In the genomic region with DNA sequence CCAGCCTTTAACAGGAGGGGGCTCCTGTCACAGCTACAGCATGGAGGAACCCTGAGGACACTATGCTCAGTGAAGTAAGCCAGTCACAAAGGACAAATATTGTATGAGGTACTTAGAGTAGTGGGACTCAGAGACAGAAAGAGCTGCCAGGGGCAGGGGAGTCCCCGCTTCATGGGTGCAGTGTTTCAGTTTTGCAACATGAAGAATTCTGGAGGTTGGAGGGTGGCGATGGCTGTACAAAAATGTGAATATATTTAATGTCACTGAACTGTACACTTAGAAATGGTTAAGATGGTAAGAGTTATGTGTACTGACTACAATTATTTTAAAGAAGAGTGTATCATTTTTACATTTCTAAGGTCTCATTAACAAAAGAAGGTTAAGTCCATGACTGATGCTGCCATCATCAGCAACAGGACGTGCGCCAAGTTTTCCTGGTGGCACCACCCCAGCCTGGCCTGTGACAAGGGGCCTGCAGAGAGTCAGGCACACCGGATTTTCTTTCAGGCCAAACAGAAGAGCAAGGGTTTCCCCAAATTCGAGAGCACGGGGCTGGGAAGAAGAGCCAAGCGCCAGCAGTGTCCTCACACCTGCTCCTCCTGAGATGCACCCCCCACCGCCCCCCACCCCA, we compare ENCODE assay signal across 8 cellular contexts. TPM values are rescaled to one million over a fixed set of nuclear protein-coding genes. Genes with fewer than 3 reads are reported as not detected.
DNase-seq lines count a peak whose midpoint lies in the region; ATAC-seq and TF ChIP-seq lines count a peak whose summit lies in the region.

No MANE protein-coding gene starts in this region.

- H3K4me3 Mint-ChIP-seq in CD4-positive, alpha-beta memory T cell = peak overlapping the region in 2 of 8 donors; percentile 58 to 60
- no peak overlapping the region for H3K4me3 Mint-ChIP-seq in effector memory CD8-positive, alpha-beta T cell

- TF ChIP-seq CTCF in OCI-LY3 (IDR thresholded peaks at IDR 0.05; ENCODE audit: low read depth, low read length) = no peak
- TF ChIP-seq CTCF in osteoblast (IDR thresholded peaks at IDR 0.05; ENCODE audit: extremely low read depth, low read depth, low read length) = no peak

- H2AFZ ChIP-seq in OCI-LY3 (ENCODE audit: low read depth, low read length) (peak overlapping the region; percentile 49; the same call in 1 of the 2 replicates), osteoblast (ENCODE audit: low read length) (peak overlapping the region; percentile 80)

- POLR2A ChIA-PET in CD4-positive, alpha-beta memory T cell (lab: Charles Lee; ENCODE audit: partially characterized antibody) = interaction anchor here (1.0 kb wide), 1 partner anchor 225 kb away, joined by 3 read pairs; no protein-coding TSS in a partner anchor

- no peak overlapping the region for H3K4me3 ChIP-seq in CD4-positive, alpha-beta memory T cell (ENCODE audit: low read length in 2 of 2)
- H3K4me3 ChIP-seq in OCI-LY3 (ENCODE audit: low read length) (peak overlapping the region; percentile 68), osteoblast (ENCODE audit: insufficient read depth, low read length) (no peak overlapping the region)

- H3K79me2 ChIP-seq in OCI-LY3 (ENCODE audit: low read length) (no peaks in the 10 kb centered on the region), osteoblast (ENCODE audit: insufficient read depth, low read length) (no peaks in the 10 kb centered on the region)

- peaks cover 0 to 2% of the 10 kb centered on the region in 2 donors for H3K36me3 Mint-ChIP-seq in CD4-positive, alpha-beta memory T cell
- H3K36me3 Mint-ChIP-seq in effector memory CD8-positive, alpha-beta T cell (ENCODE audit: insufficient read depth) = peaks cover 21% of the 10 kb centered on the region

- no peaks in the 10 kb centered on the region for H3K27me3 ChIP-seq in CD4-positive, alpha-beta memory T cell (ENCODE audit: insufficient read depth, low read length)
- 0 out of 2 replicates have a peak, but pooled peaks cover 8% of the 10 kb centered on the region for H3K27me3 ChIP-seq in OCI-LY3 (ENCODE audit: low read depth, low read length)
- no peaks in the 10 kb centered on the region for H3K27me3 ChIP-seq in osteoblast (ENCODE audit: insufficient read depth, low read length)

- H4K20me1 ChIP-seq in OCI-LY3 (ENCODE audit: insufficient read depth, low read length) (no peaks in the 10 kb centered on the region), osteoblast (ENCODE audit: insufficient read depth, low read length) (no peaks in the 10 kb centered on the region)

- no peaks in the 10 kb centered on the region for H3K4me1 ChIP-seq in CD4-positive, alpha-beta memory T cell (ENCODE audit: insufficient read depth, low read length)
- peaks cover 9% of the 10 kb centered on the region for H3K4me1 ChIP-seq in OCI-LY3 (ENCODE audit: low read length)
- H3K4me1 ChIP-seq in osteoblast (ENCODE audit: insufficient read depth, low read length) = peaks cover 13% of the 10 kb centered on the region

- peak overlapping the region in 5 of 7 donors; percentile 1 to 79 (median 68) for H3K27ac Mint-ChIP-seq in CD4-positive, alpha-beta memory T cell
- peak overlapping the region; percentile 3 to 68 for H3K27ac Mint-ChIP-seq in effector memory CD8-positive, alpha-beta T cell

- no peaks in the 10 kb centered on the region for H3K36me3 ChIP-seq in CD4-positive, alpha-beta memory T cell (ENCODE audit: insufficient read depth, low read length)
- H3K36me3 ChIP-seq in OCI-LY3 (replicated peaks; ENCODE audit: low read depth, low read length) = no peaks in the 10 kb centered on the region
- no peaks in the 10 kb centered on the region for H3K36me3 ChIP-seq in osteoblast (ENCODE audit: insufficient read depth, low read length)

- H3K27me3 Mint-ChIP-seq in CD4-positive, alpha-beta memory T cell = no peaks in the 10 kb centered on the region
- H3K27me3 Mint-ChIP-seq in effector memory CD8-positive, alpha-beta T cell = no peaks in the 10 kb centered on the region

- intact Hi-C loops in CD4-positive, alpha-beta memory T cell (cut with micrococcal nuclease) = loop anchor here (1.0 to 2.0 kb wide), 4 partner anchors 53 to 239 kb away; partner anchors contain the start of genes MAPK1 and PPM1F

- CTCF ChIA-PET in CD4-positive, alpha-beta memory T cell (lab: Charles Lee; ENCODE audit: partially characterized antibody) = interaction anchor here (0.8 to 1.1 kb wide), 2 partner anchors 77 to 240 kb away, joined by 3 read pairs; no protein-coding TSS in a partner anchor

- no peak for DNase-seq in CD4-positive, alpha-beta memory T cell
- no peak for DNase-seq in effector memory CD8-positive, alpha-beta T cell
- DNase-seq in osteoblast (ENCODE audit: insufficient read length, low spot score, missing footprints) (peak; percentile 73), SW480 (ENCODE audit: low spot score) (no peak), iPS-NIHi7 (ENCODE audit: extremely low spot score) (no peak)

- no peak overlapping the region for H3K9ac ChIP-seq in OCI-LY3 (ENCODE audit: low read length)

- H3K9me3 Mint-ChIP-seq in CD4-positive, alpha-beta memory T cell = peaks cover 0 to 2% (median 0%) of the 10 kb centered on the region in 8 donors
- H3K9me3 Mint-ChIP-seq in effector memory CD8-positive, alpha-beta T cell = no peaks in the 10 kb centered on the region

- H3K9me3 ChIP-seq in CD4-positive, alpha-beta memory T cell (ENCODE audit: control insufficient read depth in 1 of 2, low read length in 2 of 2) = no peaks in the 10 kb centered on the region
- H3K9me3 ChIP-seq in OCI-LY3 (ENCODE audit: insufficient read depth, low read length) (no peaks in the 10 kb centered on the region), osteoblast (ENCODE audit: low read depth, low read length) (no peaks in the 10 kb centered on the region)

- no peak for ATAC-seq in effector memory CD8-positive, alpha-beta T cell (replicated peaks)
- no peak for ATAC-seq in HG03196 (IDR thresholded peaks at IDR 0.05; ENCODE audit: unreplicated experiment)
- no peak for ATAC-seq in HG02678 (IDR thresholded peaks at IDR 0.05; ENCODE audit: unreplicated experiment)

- H3K4me2 ChIP-seq in OCI-LY3 (ENCODE audit: low read length) = peak overlapping the region; percentile 83
- H3K4me2 ChIP-seq in osteoblast (ENCODE audit: insufficient read depth, low read length) = peak overlapping the region; percentile 82

- peaks cover 3 to 13% (median 9%) of the 10 kb centered on the region in 4 donors for H3K4me1 Mint-ChIP-seq in CD4-positive, alpha-beta memory T cell
- peaks cover 16 to 22% of the 10 kb centered on the region in 2 donors for H3K4me1 Mint-ChIP-seq in effector memory CD8-positive, alpha-beta T cell (ENCODE audit: low read depth in 2 of 2)

- no peak overlapping the region for H3K27ac ChIP-seq in CD4-positive, alpha-beta memory T cell (ENCODE audit: low read depth, low read length)
- H3K27ac ChIP-seq in OCI-LY3 (ENCODE audit: low read length) (no peak overlapping the region), osteoblast (ENCODE audit: low read depth, low read length) (no peak overlapping the region)

RNA-seq across cellular contexts. Expression of gene YPEL1, which starts 22.1 kb away (rescaled TPM):
- total RNA-seq in CD4-positive, alpha-beta memory T cell = 1 to 10 TPM; 8.0 to 9.8 TPM
- polyA plus RNA-seq in CD4-positive, alpha-beta memory T cell = 1 to 10 TPM; 4.9 to 5.3 TPM
- total RNA-seq in osteoblast = 1.8 and 2.2 TPM in 2 replicates

RNA-seq across cellular contexts. Expression of gene PPIL2, which starts 47.7 kb away (rescaled TPM):
- total RNA-seq in CD4-positive, alpha-beta memory T cell = 10 to 100 TPM; 75.5 to 81.4 TPM
- polyA plus RNA-seq in CD4-positive, alpha-beta memory T cell = 10 to 100 TPM; 12.0 to 38.9 TPM
- total RNA-seq in osteoblast = 25.3 and 29.2 TPM in 2 replicates
